In the genomic region with DNA sequence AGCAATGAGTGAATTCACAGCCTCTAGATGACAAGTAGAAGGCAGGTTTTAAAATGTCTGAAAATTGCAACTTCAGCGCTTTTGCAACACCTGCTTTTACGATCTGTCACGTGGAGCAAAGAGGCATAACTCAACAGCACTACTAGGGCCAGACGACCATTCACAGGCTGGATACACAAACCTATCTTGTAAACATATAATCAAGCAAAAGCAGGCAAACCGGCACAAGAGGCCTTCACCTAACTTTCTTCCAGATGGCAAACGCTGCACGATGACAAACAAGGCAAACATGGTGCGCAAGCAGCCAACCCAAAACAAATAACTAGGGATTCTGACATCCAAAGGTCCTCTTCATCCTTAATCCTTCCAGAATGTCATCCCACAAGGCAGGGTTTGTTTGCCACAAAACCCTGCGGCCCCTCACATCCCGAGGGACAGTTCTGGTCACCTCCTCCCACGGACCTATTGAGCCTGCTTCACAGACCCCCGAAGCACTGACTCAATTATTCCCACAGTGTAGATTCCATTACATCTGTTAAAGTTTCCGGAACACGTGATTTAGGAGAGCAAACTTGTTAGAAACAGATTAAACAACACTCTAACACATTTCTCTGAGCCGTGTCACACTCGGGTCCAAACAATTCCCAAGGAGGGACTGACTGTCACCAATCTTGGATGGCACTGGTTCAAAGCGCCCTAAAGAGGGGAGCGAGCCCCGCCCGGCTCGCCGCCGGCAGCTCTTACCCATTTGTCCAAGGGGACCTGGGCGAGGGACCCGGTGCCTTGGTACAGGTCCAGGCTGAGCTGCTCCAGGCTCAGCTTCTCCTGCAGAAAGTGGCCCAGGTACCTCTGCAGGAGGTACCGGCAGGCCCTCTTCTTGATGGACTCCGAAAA, we compare ENCODE assay signal across 8 cellular contexts. TPM values are rescaled to one million over a fixed set of nuclear protein-coding genes. Genes with fewer than 3 reads are reported as not detected.
DNase-seq lines count a peak whose midpoint lies in the region; ATAC-seq, FAIRE-seq and TF ChIP-seq lines count a peak whose summit lies in the region.

No MANE protein-coding gene starts in this region.

- intact Hi-C loops in GM12878 (cut with micrococcal nuclease; ENCODE audit: unreplicated experiment) = no loop called here

- DNase-seq in Daoy (ENCODE audit: low read depth) (peak; percentile 45), H9 (no peak), NAMALWA (ENCODE audit: low spot score) (peak; percentile 86), GM12878 (ENCODE audit: low read depth, low spot score) (peak; percentile 31), small intestine (peak; percentile 90), occipital lobe (lab: John Stamatoyannopoulos, UW) (no peak)
- DNase-seq in T-helper 2 cell treated with Interferon-gamma antibody and Interleukin-4, amounts not matched to agents 5 μg/mL and 100 μg/mL, for 36 hours (ENCODE audit: low spot score) = peak; percentile 48

- H2BK20ac ChIP-seq in H9 (ENCODE audit: low read depth, low read length, poor library complexity, severe bottlenecking) = no peak overlapping the region

- H3K4me2 ChIP-seq in H9 (ENCODE audit: insufficient read depth, insufficient read length, low read length) (peak overlapping the region; percentile 97), GM12878 (ENCODE audit: control insufficient read depth, insufficient read depth) (peak overlapping the region; percentile 94)

- ATAC-seq in GM12878 = peak; percentile 63

- in situ Hi-C loops in GM12878 (cut with MboI) = no loop called here

- no peak overlapping the region for H3K56ac ChIP-seq in H9 (ENCODE audit: insufficient read length, low read depth, low read length)

- TF ChIP-seq CTCF in H9 (conservative IDR thresholded peaks at IDR 0.05) = no peak
- no peak for TF ChIP-seq CTCF in GM12878 (IDR thresholded peaks at IDR 0.05 in 2 of 3, conservative IDR thresholded peaks at IDR 0.05 in 1 of 3; ENCODE audit: control insufficient read depth in 2 of 3, extremely low read depth in 1 of 3, insufficient read depth in 1 of 3, low read depth in 3 of 3, low read length in 3 of 3)

- peaks cover 7% of the 10 kb centered on the region for H3K79me1 ChIP-seq in H9 (ENCODE audit: insufficient read depth, low read depth, low read length, poor library complexity, severe bottlenecking)

- no peaks in the 10 kb centered on the region for H3K27me3 ChIP-seq in H9 (ENCODE audit: insufficient read depth, low read length)
- H3K27me3 ChIP-seq in GM12878 (replicated peaks in 1 of 2; ENCODE audit: control insufficient read depth in 2 of 2, insufficient read depth in 2 of 2, low read length in 1 of 2) = no peaks in the 10 kb centered on the region
- H3K27me3 ChIP-seq in small intestine (ENCODE audit: control insufficient read depth in 2 of 2, insufficient read depth in 2 of 2, low read length in 2 of 2) = no peaks in the 10 kb centered on the region

- no peaks in the 10 kb centered on the region for H3K36me3 ChIP-seq in GM12878 (ENCODE audit: control insufficient read depth in 2 of 2, insufficient read depth in 2 of 2, low read length in 1 of 2)
- H3K36me3 ChIP-seq in small intestine (ENCODE audit: control insufficient read depth in 2 of 2, insufficient read depth in 2 of 2, low read length in 2 of 2) = no peaks in the 10 kb centered on the region

- no peak overlapping the region for H3K4ac ChIP-seq in H9 (ENCODE audit: low read depth, low read length)

- no peak overlapping the region for H3K14ac ChIP-seq in H9 (ENCODE audit: insufficient read depth, low read length)

- H2BK15ac ChIP-seq in H9 (ENCODE audit: low read depth, low read length) = no peak overlapping the region

- H3K4me1 ChIP-seq in H9 (ENCODE audit: insufficient read depth, low read length) = peaks cover 2% of the 10 kb centered on the region; the same call in 1 of the 2 replicates
- peaks cover 12% of the 10 kb centered on the region for H3K4me1 ChIP-seq in GM12878 (ENCODE audit: control insufficient read depth, insufficient read depth, low read length)
- peaks cover 2 to 6% of the 10 kb centered on the region in 2 donors for H3K4me1 ChIP-seq in small intestine (ENCODE audit: control insufficient read depth in 2 of 2, insufficient read depth in 1 of 2, low read depth in 1 of 2, low read length in 1 of 2)

- peaks cover 0 to 6% (median 0%) of the 10 kb centered on the region in 3 experiments; a peak in 4 of 7 replicates for H3K36me3 Mint-ChIP-seq in H9 (ENCODE audit: insufficient read depth in 1 of 3, low read depth in 3 of 3)
- H3K36me3 Mint-ChIP-seq in T-helper 2 cell treated with Interferon-gamma antibody and Interleukin-4, amounts not matched to agents 5 μg/mL and 100 μg/mL, for 36 hours (ENCODE audit: low read depth) = peaks cover 9% of the 10 kb centered on the region

- H2BK5ac ChIP-seq in H9 (ENCODE audit: insufficient read length, low read length) = no peak overlapping the region

- H2BK12ac ChIP-seq in H9 (ENCODE audit: insufficient read length, low read depth, low read length) = no peak overlapping the region

- H3K9me3 ChIP-seq in H9 (ENCODE audit: control insufficient read depth, low read depth, low read length) (no peaks in the 10 kb centered on the region), GM12878 (replicated peaks; ENCODE audit: control insufficient read depth, insufficient read depth, low read length) (no peaks in the 10 kb centered on the region), iPS-18c (ENCODE audit: control insufficient read depth, insufficient read depth, low read length) (no peaks in the 10 kb centered on the region), small intestine (ENCODE audit: control insufficient read depth, low read depth) (no peaks in the 10 kb centered on the region)

- BruUV-seq in GM12878 (replicated peaks; lab: Mats Ljungman, UMichigan) = no TSS peak

- H4K20me1 ChIP-seq in H9 (ENCODE audit: control insufficient read depth, insufficient read depth, insufficient read length) = no peaks in the 10 kb centered on the region
- H4K20me1 ChIP-seq in GM12878 (ENCODE audit: control insufficient read depth, insufficient read depth) = no peaks in the 10 kb centered on the region

- peak overlapping the region; percentile 98 for H3K4me3 ChIP-seq in GM12878
- peak overlapping the region; percentile 98 for H3K4me3 ChIP-seq in iPS-18c (ENCODE audit: insufficient read depth, low read depth, low read length)
- H3K4me3 ChIP-seq in small intestine (ENCODE audit: low read depth in 1 of 2, low read length in 2 of 2) = peak overlapping the region; percentile 90 to 96

- TF ChIP-seq POLR2A in GM12878 (IDR thresholded peaks at IDR 0.05; ENCODE audit: low read depth, low read length) = no peak

- WGBS in H9 (ENCODE audit: extremely low coverage, insufficient read length, low lambda C conversion rate) = no CpG with 5 or more reads among the region's 27 CpGs
- 1% methylated on average over 27 of the region's 27 CpGs for WGBS in GM12878 (ENCODE audit: insufficient coverage, insufficient replicate concordance, low lambda C conversion rate, missing lambda C conversion rate)
- WGBS in small intestine, 3 donors = 0 to 1% (median 1%) methylated on average over 27 of the region's 27 CpGs

- H3K18ac ChIP-seq in H9 (ENCODE audit: insufficient read length, low read depth, low read length) = no peak overlapping the region

- H3K4me1 Mint-ChIP-seq in H9 = peaks cover 32 to 39% of the 10 kb centered on the region in 2 experiments
- peaks cover 34% of the 10 kb centered on the region for H3K4me1 Mint-ChIP-seq in T-helper 2 cell treated with Interferon-gamma antibody and Interleukin-4, amounts not matched to agents 5 μg/mL and 100 μg/mL, for 36 hours (ENCODE audit: low read depth)

- H3K27ac ChIP-seq in H9 (ENCODE audit: insufficient read length, low read depth, low read length) (no peak overlapping the region), GM12878 (ENCODE audit: control insufficient read depth, insufficient read depth) (peak overlapping the region; percentile 76), small intestine (ENCODE audit: low read depth in 1 of 2, low read length in 1 of 2) (peak overlapping the region; percentile 89 to 97)

- FAIRE-seq in GM12878 (lab: Jason Lieb, UNC) (peak; percentile 95), small intestine (lab: Jason Lieb, UNC) (no peak)

- no peak for TF ChIP-seq EP300 in GM12878 (IDR thresholded peaks at IDR 0.05; ENCODE audit: borderline replicate concordance in 1 of 2, control insufficient read depth in 1 of 2, low read depth in 2 of 2, low read length in 2 of 2)

- H3K9ac ChIP-seq in H9 (ENCODE audit: extremely low read depth, insufficient read length, low read length) (peak overlapping the region; percentile 59), GM12878 (ENCODE audit: control insufficient read depth, insufficient read depth, low read length) (peak overlapping the region; percentile 87)

- H3K27me3 Mint-ChIP-seq in H9 (ENCODE audit: low read depth) = no peaks in the 10 kb centered on the region
- H3K27me3 Mint-ChIP-seq in T-helper 2 cell treated with Interferon-gamma antibody and Interleukin-4, amounts not matched to agents 5 μg/mL and 100 μg/mL, for 36 hours (ENCODE audit: low read depth) = no peaks in the 10 kb centered on the region

- H4K8ac ChIP-seq in H9 (replicated peaks; ENCODE audit: insufficient read length, low read depth, low read length) = no peak overlapping the region

- H4K91ac ChIP-seq in H9 (ENCODE audit: insufficient read length, low read depth, low read length) = no peak overlapping the region

- SMC1A ChIA-PET in GM12878 (lab: Charles Lee; ENCODE audit: uncharacterized antibody, unreplicated experiment) = no interaction called here

- H4K5ac ChIP-seq in H9 (ENCODE audit: insufficient read length, low read depth, low read length) = no peak overlapping the region

- RAD21 ChIA-PET in GM12878 (lab: Charles Lee; ENCODE audit: unreplicated experiment) = no interaction called here

- H3K27ac Mint-ChIP-seq in H9 = peak overlapping the region in 2 of 3 experiments; percentile 21 to 44; a peak in 3 of 7 replicates
- peak overlapping the region; percentile 84 for H3K27ac Mint-ChIP-seq in T-helper 2 cell treated with Interferon-gamma antibody and Interleukin-4, amounts not matched to agents 5 μg/mL and 100 μg/mL, for 36 hours

- no peak overlapping the region for H2BK120ac ChIP-seq in H9 (ENCODE audit: low read depth, low read length, poor library complexity, severe bottlenecking)

- no peak overlapping the region for H3T11ph ChIP-seq in H9 (ENCODE audit: low read length)

- H3K23ac ChIP-seq in H9 (ENCODE audit: insufficient read length, low read depth, low read length) = no peak overlapping the region

- H3K79me2 ChIP-seq in H9 (ENCODE audit: insufficient read depth, low read length) (peaks cover 15% of the 10 kb centered on the region; the same call in 1 of the 2 replicates), GM12878 (ENCODE audit: control insufficient read depth, insufficient read depth, low read length) (peaks cover 53% of the 10 kb centered on the region)

- no peak for TF ChIP-seq RAD21 in GM12878 (IDR thresholded peaks at IDR 0.05; ENCODE audit: insufficient read depth, low read depth, low read length)

- no peaks in the 10 kb centered on the region for H3K9me3 Mint-ChIP-seq in H9
- H3K9me3 Mint-ChIP-seq in T-helper 2 cell treated with Interferon-gamma antibody and Interleukin-4, amounts not matched to agents 5 μg/mL and 100 μg/mL, for 36 hours = no peaks in the 10 kb centered on the region

- POLR2A ChIA-PET in GM12878 (lab: Charles Lee) = interaction anchor here (1.1 kb wide), 1 partner anchor 21 kb away, joined by 3 read pairs; no protein-coding TSS in a partner anchor

- H3K23me2 ChIP-seq in H9 (ENCODE audit: insufficient read length, low read depth, low read length, poor library complexity, severe bottlenecking) = peaks cover 15% of the 10 kb centered on the region

- H2AFZ ChIP-seq in H9 (ENCODE audit: low read length) (no peak overlapping the region), GM12878 (ENCODE audit: control insufficient read depth, low read depth, low read length) (peak overlapping the region; percentile 95)

- CTCF ChIA-PET in GM12878 (lab: Yijun Ruan, JAX) = interaction anchor here (1.0 kb wide), 1 partner anchor 28 kb away, joined by 4 read pairs; no protein-coding TSS in a partner anchor

- H3K4me3 Mint-ChIP-seq in H9 = peak overlapping the region; percentile 79 to 91
- peak overlapping the region; percentile 96 for H3K4me3 Mint-ChIP-seq in T-helper 2 cell treated with Interferon-gamma antibody and Interleukin-4, amounts not matched to agents 5 μg/mL and 100 μg/mL, for 36 hours

- no peak overlapping the region for H2AK5ac ChIP-seq in H9 (ENCODE audit: insufficient read length, low read length)

RNA-seq across cellular contexts. Expression of gene ATG2B, which starts 0.8 kb away (rescaled TPM):
- 9.2 and 12.4 TPM in 2 replicates for total RNA-seq in Daoy (2014; rRNA removed; shearing (Covaris generic))
- total RNA-seq in H9 (2021) (10.9 and 12.6 TPM in 2 replicates), GM12878 (2014; rRNA removed) (13.9 and 14.3 TPM in 2 replicates), GM12878 (2014; rRNA removed; fragmentation: Illumina TruSeq; extraction: Trizol) (13.5 and 16.2 TPM in 2 replicates), GM12878 (2021) (8.5 and 9.3 TPM in 2 replicates), occipital lobe (34.2 TPM)
- 73.9 and 80.0 TPM in 2 replicates for total RNA-seq in GM12878 (2013; cell fraction: nucleolus; rRNA removed)
- 4.5 TPM for polyA plus RNA-seq in GM12878 (2011; ENCODE audit: low read depth)
- polyA plus RNA-seq in GM12878 (2011; rRNA removed) (15.4 and 20.2 TPM in 2 replicates), GM12878 (2014; fragmentation: Illumina TruSeq; extraction: Trizol) (13.1 and 15.4 TPM in 2 replicates), GM12878 (2014; fragmentation: Nextera tagmentation; extraction: Ambion mirVana) (under 1 TPM; 0.84 to 0.97 TPM), GM12878 (2014; rRNA removed) (10.3 and 10.5 TPM in 2 replicates), GM12878 (2016; fragmentation: Nextera tagmentation; extraction: Ambion mirVana) (1 to 10 TPM; 2.9 to 3.8 TPM), small intestine (1 to 10 TPM; 3.8 to 5.4 (median 4.4) TPM)
- polyA plus RNA-seq in GM12878 (2011; cell fraction: cytosol; rRNA removed) = 8.1 and 8.2 TPM in 2 replicates
- polyA plus RNA-seq in GM12878 (2011; cell fraction: nucleus; rRNA removed) = 35.1 and 49.2 TPM in 2 replicates
- polyA plus RNA-seq in GM12878 (2012) = 4.2 and 6.8 TPM in 2 replicates
- 24.0 and 27.3 TPM in 2 replicates for polyA minus RNA-seq in GM12878 (2011; rRNA and poly(A)+ RNA removed)
- 7.7 and 8.2 TPM in 2 replicates for polyA minus RNA-seq in GM12878 (2011; cell fraction: cytosol; rRNA and poly(A)+ RNA removed)
- 37.6 and 45.2 TPM in 2 replicates for polyA minus RNA-seq in GM12878 (2011; cell fraction: nucleus; rRNA and poly(A)+ RNA removed)

RNA-seq across cellular contexts. Expression of gene GSKIP, which starts 1.0 kb away (rescaled TPM):
- total RNA-seq in Daoy (2014; rRNA removed; shearing (Covaris generic)) = 68.0 and 81.1 TPM in 2 replicates
- total RNA-seq in H9 (2021) (28.6 and 34.0 TPM in 2 replicates), GM12878 (2014; rRNA removed) (18.2 and 24.5 TPM in 2 replicates), GM12878 (2014; rRNA removed; fragmentation: Illumina TruSeq; extraction: Trizol) (22.0 and 22.8 TPM in 2 replicates), GM12878 (2021) (18.9 and 20.5 TPM in 2 replicates), occipital lobe (47.7 TPM)
- 11.2 and 11.3 TPM in 2 replicates for total RNA-seq in GM12878 (2013; cell fraction: nucleolus; rRNA removed)
- polyA plus RNA-seq in GM12878 (2011; ENCODE audit: low read depth) = 10.6 TPM
- polyA plus RNA-seq in GM12878 (2011; rRNA removed) (28.4 and 50.1 TPM in 2 replicates), GM12878 (2014; fragmentation: Illumina TruSeq; extraction: Trizol) (23.7 and 31.3 TPM in 2 replicates), GM12878 (2014; fragmentation: Nextera tagmentation; extraction: Ambion mirVana) (10 to 100 TPM; 37.7 to 75.2 TPM), GM12878 (2014; rRNA removed) (12.6 and 15.4 TPM in 2 replicates), GM12878 (2016; fragmentation: Nextera tagmentation; extraction: Ambion mirVana) (10 to 100 TPM; 34.3 to 43.2 TPM), small intestine (100 to 1,000 TPM in 2 of 3 donors, 10 to 100 TPM in 1; 76.2 to 215 (median 128) TPM)
- 9.8 and 11.3 TPM in 2 replicates for polyA plus RNA-seq in GM12878 (2011; cell fraction: cytosol; rRNA removed)
- 9.1 and 9.3 TPM in 2 replicates for polyA plus RNA-seq in GM12878 (2011; cell fraction: nucleus; rRNA removed)
- polyA plus RNA-seq in GM12878 (2012) = 13.6 and 13.9 TPM in 2 replicates
- polyA minus RNA-seq in GM12878 (2011; rRNA and poly(A)+ RNA removed) = 10.9 and 17.1 TPM in 2 replicates
- 5.3 and 7.6 TPM in 2 replicates for polyA minus RNA-seq in GM12878 (2011; cell fraction: cytosol; rRNA and poly(A)+ RNA removed)
- 3.5 and 6.0 TPM in 2 replicates for polyA minus RNA-seq in GM12878 (2011; cell fraction: nucleus; rRNA and poly(A)+ RNA removed)

RNA-seq across cellular contexts. Expression of gene AK7, which starts 29.6 kb away (rescaled TPM):
- 1.0 and 1.7 TPM in 2 replicates for total RNA-seq in Daoy (2014; rRNA removed; shearing (Covaris generic))
- total RNA-seq in H9 (2021) (2.3 and 2.5 TPM in 2 replicates), GM12878 (2014; rRNA removed) (0.34 and 0.38 TPM in 2 replicates), GM12878 (2014; rRNA removed; fragmentation: Illumina TruSeq; extraction: Trizol) (0.45 and 0.78 TPM in 2 replicates), GM12878 (2021) (0.45 and 0.69 TPM in 2 replicates), occipital lobe (0.94 TPM)
- total RNA-seq in GM12878 (2013; cell fraction: nucleolus; rRNA removed) = 3.0 and 4.2 TPM in 2 replicates
- polyA plus RNA-seq in GM12878 (2011; ENCODE audit: low read depth) = 0.12 TPM
- polyA plus RNA-seq in GM12878 (2011; rRNA removed) (0.56 and 0.61 TPM in 2 replicates), GM12878 (2014; fragmentation: Illumina TruSeq; extraction: Trizol) (0.78 and 1.2 TPM in 2 replicates), GM12878 (2014; fragmentation: Nextera tagmentation; extraction: Ambion mirVana) (under 1 TPM in 1 of 2 experiments, not detected in 1; 0.33 TPM), GM12878 (2014; rRNA removed) (0.46 and 0.86 TPM in 2 replicates), GM12878 (2016; fragmentation: Nextera tagmentation; extraction: Ambion mirVana) (1 to 10 TPM in 1 of 2 experiments, under 1 TPM in 1; 0.53 to 1.1 TPM), small intestine (1 to 10 TPM; 1.6 to 3.0 (median 1.8) TPM)
- 0.22 and 0.25 TPM in 2 replicates for polyA plus RNA-seq in GM12878 (2011; cell fraction: cytosol; rRNA removed)
- 0.16 and 0.53 TPM in 2 replicates for polyA plus RNA-seq in GM12878 (2011; cell fraction: nucleus; rRNA removed)
- polyA plus RNA-seq in GM12878 (2012) = 0.49 and 0.65 TPM in 2 replicates
- polyA minus RNA-seq in GM12878 (2011; rRNA and poly(A)+ RNA removed) = 0.31 and 0.37 TPM in 2 replicates
- polyA minus RNA-seq in GM12878 (2011; cell fraction: cytosol; rRNA and poly(A)+ RNA removed) = not detected in 2 replicates
- polyA minus RNA-seq in GM12878 (2011; cell fraction: nucleus; rRNA and poly(A)+ RNA removed) = 0.60 and 0.86 TPM in 2 replicates

Comparison
In these comparisons a context has a peak if more than half of its experiments do, and no peak if none do; other contexts are left out.
1. DNase-seq: peak in Daoy (single experiment), NAMALWA (single experiment), T-helper 2 cell treated with Interferon-gamma antibody and Interleukin-4, amounts not matched to agents 5 μg/mL and 100 μg/mL, for 36 hours (single experiment), GM12878 (single experiment) and small intestine (single experiment); none in H9 (single experiment) and occipital lobe (single experiment).
2. Peak in every context shown above with its lines, with median percentiles within 50 percentile points of each other: H3K4me3 ChIP-seq.